1 cellular context compared by ENCODE assay signal in the genomic region with DNA sequence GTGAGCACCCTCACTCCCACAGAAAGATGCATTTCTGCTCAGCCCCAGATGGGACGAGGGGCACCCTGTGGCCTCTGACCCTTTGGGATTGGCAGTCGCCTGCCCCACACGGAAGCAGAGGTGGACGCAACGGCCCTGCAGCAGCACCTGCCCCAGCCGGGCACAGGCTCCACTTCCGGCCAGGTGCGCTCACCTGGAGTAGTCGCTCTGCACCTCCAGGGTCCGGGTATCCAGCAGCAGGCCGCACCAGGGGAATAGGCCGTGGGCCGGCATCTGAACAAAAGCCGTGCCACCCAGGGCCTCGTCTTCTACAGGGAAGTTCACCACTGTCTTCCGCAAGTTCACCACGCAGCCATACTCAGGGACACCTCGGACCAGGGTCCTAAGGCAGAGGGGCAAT.
TF ChIP-seq lines count a peak whose summit lies in the region.

No MANE protein-coding gene starts in this region.

TF ChIP-seq in GM23338, 12 proteins besides CTCF, POLR2A, EP300 and RAD21 (continued from another document):
- TF ChIP-seq, protein P1, sequence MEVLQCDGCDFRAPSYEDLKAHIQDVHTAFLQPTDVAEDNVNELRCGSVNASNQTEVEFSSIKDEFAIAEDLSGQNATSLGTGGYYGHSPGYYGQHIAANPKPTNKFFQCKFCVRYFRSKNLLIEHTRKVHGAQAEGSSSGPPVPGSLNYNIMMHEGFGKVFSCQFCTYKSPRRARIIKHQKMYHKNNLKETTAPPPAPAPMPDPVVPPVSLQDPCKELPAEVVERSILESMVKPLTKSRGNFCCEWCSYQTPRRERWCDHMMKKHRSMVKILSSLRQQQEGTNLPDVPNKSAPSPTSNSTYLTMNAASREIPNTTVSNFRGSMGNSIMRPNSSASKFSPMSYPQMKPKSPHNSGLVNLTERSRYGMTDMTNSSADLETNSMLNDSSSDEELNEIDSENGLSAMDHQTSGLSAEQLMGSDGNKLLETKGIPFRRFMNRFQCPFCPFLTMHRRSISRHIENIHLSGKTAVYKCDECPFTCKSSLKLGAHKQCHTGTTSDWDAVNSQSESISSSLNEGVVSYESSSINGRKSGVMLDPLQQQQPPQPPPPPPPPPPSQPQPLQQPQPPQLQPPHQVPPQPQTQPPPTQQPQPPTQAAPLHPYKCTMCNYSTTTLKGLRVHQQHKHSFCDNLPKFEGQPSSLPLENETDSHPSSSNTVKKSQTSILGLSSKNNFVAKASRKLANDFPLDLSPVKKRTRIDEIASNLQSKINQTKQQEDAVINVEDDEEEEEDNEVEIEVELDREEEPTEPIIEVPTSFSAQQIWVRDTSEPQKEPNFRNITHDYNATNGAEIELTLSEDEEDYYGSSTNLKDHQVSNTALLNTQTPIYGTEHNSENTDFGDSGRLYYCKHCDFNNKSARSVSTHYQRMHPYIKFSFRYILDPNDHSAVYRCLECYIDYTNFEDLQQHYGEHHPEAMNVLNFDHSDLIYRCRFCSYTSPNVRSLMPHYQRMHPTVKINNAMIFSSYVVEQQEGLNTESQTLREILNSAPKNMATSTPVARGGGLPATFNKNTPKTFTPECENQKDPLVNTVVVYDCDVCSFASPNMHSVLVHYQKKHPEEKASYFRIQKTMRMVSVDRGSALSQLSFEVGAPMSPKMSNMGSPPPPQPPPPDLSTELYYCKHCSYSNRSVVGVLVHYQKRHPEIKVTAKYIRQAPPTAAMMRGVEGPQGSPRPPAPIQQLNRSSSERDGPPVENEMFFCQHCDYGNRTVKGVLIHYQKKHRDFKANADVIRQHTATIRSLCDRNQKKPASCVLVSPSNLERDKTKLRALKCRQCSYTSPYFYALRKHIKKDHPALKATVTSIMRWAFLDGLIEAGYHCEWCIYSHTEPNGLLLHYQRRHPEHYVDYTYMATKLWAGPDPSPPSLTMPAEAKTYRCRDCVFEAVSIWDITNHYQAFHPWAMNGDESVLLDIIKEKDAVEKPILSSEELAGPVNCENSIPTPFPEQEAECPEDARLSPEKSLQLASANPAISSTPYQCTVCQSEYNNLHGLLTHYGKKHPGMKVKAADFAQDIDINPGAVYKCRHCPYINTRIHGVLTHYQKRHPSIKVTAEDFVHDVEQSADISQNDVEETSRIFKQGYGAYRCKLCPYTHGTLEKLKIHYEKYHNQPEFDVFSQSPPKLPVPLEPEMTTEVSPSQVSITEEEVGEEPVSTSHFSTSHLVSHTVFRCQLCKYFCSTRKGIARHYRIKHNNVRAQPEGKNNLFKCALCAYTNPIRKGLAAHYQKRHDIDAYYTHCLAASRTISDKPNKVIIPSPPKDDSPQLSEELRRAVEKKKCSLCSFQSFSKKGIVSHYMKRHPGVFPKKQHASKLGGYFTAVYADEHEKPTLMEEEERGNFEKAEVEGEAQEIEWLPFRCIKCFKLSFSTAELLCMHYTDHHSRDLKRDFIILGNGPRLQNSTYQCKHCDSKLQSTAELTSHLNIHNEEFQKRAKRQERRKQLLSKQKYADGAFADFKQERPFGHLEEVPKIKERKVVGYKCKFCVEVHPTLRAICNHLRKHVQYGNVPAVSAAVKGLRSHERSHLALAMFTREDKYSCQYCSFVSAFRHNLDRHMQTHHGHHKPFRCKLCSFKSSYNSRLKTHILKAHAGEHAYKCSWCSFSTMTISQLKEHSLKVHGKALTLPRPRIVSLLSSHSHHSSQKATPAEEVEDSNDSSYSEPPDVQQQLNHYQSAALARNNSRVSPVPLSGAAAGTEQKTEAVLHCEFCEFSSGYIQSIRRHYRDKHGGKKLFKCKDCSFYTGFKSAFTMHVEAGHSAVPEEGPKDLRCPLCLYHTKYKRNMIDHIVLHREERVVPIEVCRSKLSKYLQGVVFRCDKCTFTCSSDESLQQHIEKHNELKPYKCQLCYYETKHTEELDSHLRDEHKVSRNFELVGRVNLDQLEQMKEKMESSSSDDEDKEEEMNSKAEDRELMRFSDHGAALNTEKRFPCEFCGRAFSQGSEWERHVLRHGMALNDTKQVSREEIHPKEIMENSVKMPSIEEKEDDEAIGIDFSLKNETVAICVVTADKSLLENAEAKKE (CRISPR knock-in tag; IDR thresholded peaks at IDR 0.05): no peak
- TF ChIP-seq ZNF114 (CRISPR knock-in tag; IDR thresholded peaks at IDR 0.05) (no peak), ZNF331 (CRISPR knock-in tag; IDR thresholded peaks at IDR 0.05; ENCODE audit: low read depth) (no peak), CREB1 (CRISPR knock-in tag; IDR thresholded peaks at IDR 0.05; ENCODE audit: low read depth) (no peak), STAT1 (IDR thresholded peaks at IDR 0.05; ENCODE audit: unreplicated experiment) (no peak), JUNB (IDR thresholded peaks at IDR 0.05; ENCODE audit: unreplicated experiment) (no peak), NANOG (IDR thresholded peaks at IDR 0.05; ENCODE audit: borderline replicate concordance) (no peak)
- TF ChIP-seq, protein P2, sequence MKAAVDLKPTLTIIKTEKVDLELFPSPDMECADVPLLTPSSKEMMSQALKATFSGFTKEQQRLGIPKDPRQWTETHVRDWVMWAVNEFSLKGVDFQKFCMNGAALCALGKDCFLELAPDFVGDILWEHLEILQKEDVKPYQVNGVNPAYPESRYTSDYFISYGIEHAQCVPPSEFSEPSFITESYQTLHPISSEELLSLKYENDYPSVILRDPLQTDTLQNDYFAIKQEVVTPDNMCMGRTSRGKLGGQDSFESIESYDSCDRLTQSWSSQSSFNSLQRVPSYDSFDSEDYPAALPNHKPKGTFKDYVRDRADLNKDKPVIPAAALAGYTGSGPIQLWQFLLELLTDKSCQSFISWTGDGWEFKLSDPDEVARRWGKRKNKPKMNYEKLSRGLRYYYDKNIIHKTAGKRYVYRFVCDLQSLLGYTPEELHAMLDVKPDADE (IDR thresholded peaks at IDR 0.05): no peak
- TF ChIP-seq, protein P3, sequence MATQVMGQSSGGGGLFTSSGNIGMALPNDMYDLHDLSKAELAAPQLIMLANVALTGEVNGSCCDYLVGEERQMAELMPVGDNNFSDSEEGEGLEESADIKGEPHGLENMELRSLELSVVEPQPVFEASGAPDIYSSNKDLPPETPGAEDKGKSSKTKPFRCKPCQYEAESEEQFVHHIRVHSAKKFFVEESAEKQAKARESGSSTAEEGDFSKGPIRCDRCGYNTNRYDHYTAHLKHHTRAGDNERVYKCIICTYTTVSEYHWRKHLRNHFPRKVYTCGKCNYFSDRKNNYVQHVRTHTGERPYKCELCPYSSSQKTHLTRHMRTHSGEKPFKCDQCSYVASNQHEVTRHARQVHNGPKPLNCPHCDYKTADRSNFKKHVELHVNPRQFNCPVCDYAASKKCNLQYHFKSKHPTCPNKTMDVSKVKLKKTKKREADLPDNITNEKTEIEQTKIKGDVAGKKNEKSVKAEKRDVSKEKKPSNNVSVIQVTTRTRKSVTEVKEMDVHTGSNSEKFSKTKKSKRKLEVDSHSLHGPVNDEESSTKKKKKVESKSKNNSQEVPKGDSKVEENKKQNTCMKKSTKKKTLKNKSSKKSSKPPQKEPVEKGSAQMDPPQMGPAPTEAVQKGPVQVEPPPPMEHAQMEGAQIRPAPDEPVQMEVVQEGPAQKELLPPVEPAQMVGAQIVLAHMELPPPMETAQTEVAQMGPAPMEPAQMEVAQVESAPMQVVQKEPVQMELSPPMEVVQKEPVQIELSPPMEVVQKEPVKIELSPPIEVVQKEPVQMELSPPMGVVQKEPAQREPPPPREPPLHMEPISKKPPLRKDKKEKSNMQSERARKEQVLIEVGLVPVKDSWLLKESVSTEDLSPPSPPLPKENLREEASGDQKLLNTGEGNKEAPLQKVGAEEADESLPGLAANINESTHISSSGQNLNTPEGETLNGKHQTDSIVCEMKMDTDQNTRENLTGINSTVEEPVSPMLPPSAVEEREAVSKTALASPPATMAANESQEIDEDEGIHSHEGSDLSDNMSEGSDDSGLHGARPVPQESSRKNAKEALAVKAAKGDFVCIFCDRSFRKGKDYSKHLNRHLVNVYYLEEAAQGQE (IDR thresholded peaks at IDR 0.05; ENCODE audit: unreplicated experiment): no peak
